In the genomic region with DNA sequence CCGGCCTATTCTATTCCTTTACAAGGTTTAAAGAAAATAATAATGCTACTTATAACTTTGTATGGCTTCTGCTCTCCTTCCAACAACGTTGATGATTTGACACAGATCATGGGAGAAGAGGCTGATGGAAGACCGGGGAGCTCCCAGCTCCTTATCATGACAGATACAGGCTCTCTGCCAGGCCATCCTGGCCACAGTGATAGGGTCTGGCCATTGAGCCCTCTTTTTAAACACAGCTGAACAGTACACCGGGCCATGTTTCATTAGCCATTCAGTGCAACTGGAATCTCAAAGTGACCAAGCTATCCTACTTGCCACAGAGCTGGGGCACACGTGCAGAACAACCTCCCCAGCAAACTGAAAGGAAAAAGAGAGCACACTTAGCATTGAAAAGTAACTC, we compare ENCODE assay signal across 15 cellular contexts. TPM values are rescaled to one million over a fixed set of nuclear protein-coding genes. Genes with fewer than 3 reads are reported as not detected.
DNase-seq lines count a peak whose midpoint lies in the region; ATAC-seq and TF ChIP-seq lines count a peak whose summit lies in the region.
"Had no signal": no experiment of that assay in that cellular context is flagged by ENCODE, and none has a peak within 500 bp of the region (broad histone marks: within the 10 kb centered on the region; RNA-seq: fewer than 3 reads in every experiment).

No MANE protein-coding gene starts in this region.

- peak; percentile 4 to 58 (median 43) for ATAC-seq in heart right ventricle
- ATAC-seq in right cardiac atrium, result peak; percentile 46 to 67
- no peak for ATAC-seq in left lobe of liver
- ATAC-seq in GM21515 (IDR thresholded peaks at IDR 0.05; ENCODE audit: unreplicated experiment), result no peak
- ATAC-seq: HCT116 had no signal

- H3K27me3 ChIP-seq in adrenal gland, result no peaks in the 10 kb centered on the region
- H3K27me3 ChIP-seq in heart right ventricle, result no peaks in the 10 kb centered on the region
- H3K27me3 ChIP-seq in right cardiac atrium (ENCODE audit: control insufficient read depth, insufficient read depth), result no peaks in the 10 kb centered on the region
- H3K27me3 ChIP-seq: BLaER1 treated with 17β-estradiol and CSF1 and Interleukin-3, amounts not matched to agents 10 nM and 100 nM had no signal

- H3K4me3 ChIP-seq in adrenal gland (no peak overlapping the region), heart right ventricle (no peak overlapping the region), right cardiac atrium (ENCODE audit: low read length) (no peak overlapping the region)
- H3K4me3 ChIP-seq: BLaER1 treated with 17β-estradiol and CSF1 and Interleukin-3, amounts not matched to agents 10 nM and 100 nM; GM23248 had no signal

- TF ChIP-seq CTCF in adrenal gland (IDR thresholded peaks at IDR 0.05) (no peak), heart right ventricle (IDR thresholded peaks at IDR 0.05) (no peak)

- TF ChIP-seq POLR2A in adrenal gland (IDR thresholded peaks at IDR 0.05), result no peak

- H3K4me1 ChIP-seq in adrenal gland (replicated peaks in 1 of 2) (peaks cover 9 to 19% of the 10 kb centered on the region in 2 donors), heart right ventricle (peaks cover 0 to 20% (median 8%) of the 10 kb centered on the region in 9 donors), right cardiac atrium (ENCODE audit: control insufficient read depth, insufficient read depth, low read length) (no peaks in the 10 kb centered on the region)
- H3K4me1 ChIP-seq: BLaER1 treated with 17β-estradiol and CSF1 and Interleukin-3, amounts not matched to agents 10 nM and 100 nM had no signal

- intact Hi-C loops in adrenal gland (cut with DNase I), result no loop called here
- intact Hi-C loops in heart right ventricle (cut with DNase I), result no loop called here
- intact Hi-C loops in right cardiac atrium (cut with DNase I), result no loop called here

- H3K9me3 ChIP-seq in adrenal gland (replicated peaks in 1 of 3) (no peaks in the 10 kb centered on the region), heart right ventricle (no peaks in the 10 kb centered on the region), right cardiac atrium (ENCODE audit: control insufficient read depth, low read length) (no peaks in the 10 kb centered on the region)

- 55 to 70% (median 61%) methylated on average over 5 of the region's 5 CpGs for WGBS in adrenal gland, 4 donors
- 47 to 68% methylated on average over 5 of the region's 5 CpGs for WGBS in heart right ventricle, 2 donors
- WGBS in right cardiac atrium, result 58% methylated on average over 5 of the region's 5 CpGs

- peak overlapping the region in 4 of 5 donors; percentile 37 to 87 (median 64) for H3K27ac ChIP-seq in adrenal gland
- H3K27ac ChIP-seq in heart right ventricle, result peak overlapping the region; percentile 6 to 85 (median 70)
- peak overlapping the region; percentile 60 for H3K27ac ChIP-seq in right cardiac atrium (ENCODE audit: low read length)
- H3K27ac ChIP-seq: BLaER1 treated with 17β-estradiol and CSF1 and Interleukin-3, amounts not matched to agents 10 nM and 100 nM; GM23248 had no signal

- peak in 72 of 76 experiments; percentile 12 to 83 (median 56) for DNase-seq in HUDEP-2 (lab: John Stamatoyannopoulos, UW; ENCODE audit: unreplicated experiment in 76 of 76)
- DNase-seq in adrenal gland, result peak in 5 of 7 donors; percentile 20 to 53 (median 42)
- DNase-seq in heart right ventricle, result no peak
- no peak for DNase-seq in right cardiac atrium
- no peak for DNase-seq in UCSD-AML1 (lab: John Stamatoyannopoulos, UW; ENCODE audit: unreplicated experiment)
- DNase-seq in NCI-H1092 (lab: John Stamatoyannopoulos, UW), result no peak
- DNase-seq in left lobe of liver (ENCODE audit: low spot score), result no peak
- DNase-seq: ACHN; Calu3; CD4-positive, CD25-positive, alpha-beta regulatory T cell; DMS 273 treated with DMSO at 0.1 percent for 48 hours; GM23248 had no signal

- H3K36me3 ChIP-seq in adrenal gland (replicated peaks in 1 of 2) (peaks cover 0 to 17% of the 10 kb centered on the region in 2 donors), heart right ventricle (peaks cover 0 to 64% (median 5%) of the 10 kb centered on the region in 9 donors)

RNA-seq across cellular contexts. Expression of gene DNAJC11, which starts 34.9 kb away (rescaled TPM):
- total RNA-seq in adrenal gland, result 10 to 100 TPM; 29.2 to 82.0 (median 62.3) TPM
- 100 to 1,000 TPM in 1 of 3 donors, 10 to 100 TPM in 2; 52.3 to 125 (median 65.6) TPM for polyA plus RNA-seq in adrenal gland
- 10 to 100 TPM; 60.8 to 80.6 (median 73.2) TPM for total RNA-seq in heart right ventricle
- 10 to 100 TPM; 31.2 to 63.1 TPM for polyA plus RNA-seq in heart right ventricle
- total RNA-seq in right cardiac atrium, result 10 to 100 TPM; 50.5 to 65.6 (median 56.6) TPM
- polyA plus RNA-seq in right cardiac atrium, result 37.5 TPM
- total RNA-seq in left lobe of liver, result 29.5 TPM

RNA-seq across cellular contexts. Expression of gene THAP3, which starts 42.0 kb away (rescaled TPM):
- total RNA-seq in adrenal gland (10 to 100 TPM; 16.2 to 45.6 (median 34.5) TPM), heart right ventricle (10 to 100 TPM in 7 of 10 donors, 1 to 10 TPM in 3; 6.8 to 16.7 (median 11.2) TPM), right cardiac atrium (10 to 100 TPM; 10.2 to 17.9 (median 14.3) TPM), left lobe of liver (9.7 TPM)
- polyA plus RNA-seq in adrenal gland (10 to 100 TPM; 11.1 to 65.6 (median 37.6) TPM), heart right ventricle (10 to 100 TPM; 24.6 to 27.6 TPM), right cardiac atrium (20.8 TPM)

RNA-seq across cellular contexts. Expression of gene PHF13, which starts 53.2 kb away (rescaled TPM):
- 10 to 100 TPM in 7 of 8 donors, 1 to 10 TPM in 1; 8.7 to 20.1 (median 13.9) TPM for total RNA-seq in adrenal gland
- polyA plus RNA-seq in adrenal gland, result 10 to 100 TPM in 2 of 3 donors, 1 to 10 TPM in 1; 4.7 to 14.8 (median 11.2) TPM
- 10 to 100 TPM in 1 of 10 donors, 1 to 10 TPM in 9; 5.9 to 12.2 (median 8.0) TPM for total RNA-seq in heart right ventricle
- 1 to 10 TPM; 3.7 to 5.2 TPM for polyA plus RNA-seq in heart right ventricle
- total RNA-seq in right cardiac atrium, result 1 to 10 TPM; 6.4 to 9.7 (median 7.9) TPM
- 4.8 TPM for polyA plus RNA-seq in right cardiac atrium
- total RNA-seq in left lobe of liver, result 5.5 TPM

Comparison
In these comparisons a context has a peak if more than half of its experiments do, and no peak if none do; other contexts are left out.
1. DNase-seq: peak in HUDEP-2 (72 of 76) and adrenal gland (5 of 7); none in heart right ventricle (0 of 2), right cardiac atrium (0 of 3), UCSD-AML1 (single experiment), NCI-H1092 (single experiment) and left lobe of liver (single experiment).
2. ATAC-seq: peak in heart right ventricle (8 of 8) and right cardiac atrium (2 of 2); none in left lobe of liver (single experiment) and GM21515 (single experiment).
3. Peak in every context shown above with its lines, with median percentiles within 50 percentile points of each other: H3K27ac ChIP-seq.